ENCODE assay signal across 30 cellular contexts in the genomic region with DNA sequence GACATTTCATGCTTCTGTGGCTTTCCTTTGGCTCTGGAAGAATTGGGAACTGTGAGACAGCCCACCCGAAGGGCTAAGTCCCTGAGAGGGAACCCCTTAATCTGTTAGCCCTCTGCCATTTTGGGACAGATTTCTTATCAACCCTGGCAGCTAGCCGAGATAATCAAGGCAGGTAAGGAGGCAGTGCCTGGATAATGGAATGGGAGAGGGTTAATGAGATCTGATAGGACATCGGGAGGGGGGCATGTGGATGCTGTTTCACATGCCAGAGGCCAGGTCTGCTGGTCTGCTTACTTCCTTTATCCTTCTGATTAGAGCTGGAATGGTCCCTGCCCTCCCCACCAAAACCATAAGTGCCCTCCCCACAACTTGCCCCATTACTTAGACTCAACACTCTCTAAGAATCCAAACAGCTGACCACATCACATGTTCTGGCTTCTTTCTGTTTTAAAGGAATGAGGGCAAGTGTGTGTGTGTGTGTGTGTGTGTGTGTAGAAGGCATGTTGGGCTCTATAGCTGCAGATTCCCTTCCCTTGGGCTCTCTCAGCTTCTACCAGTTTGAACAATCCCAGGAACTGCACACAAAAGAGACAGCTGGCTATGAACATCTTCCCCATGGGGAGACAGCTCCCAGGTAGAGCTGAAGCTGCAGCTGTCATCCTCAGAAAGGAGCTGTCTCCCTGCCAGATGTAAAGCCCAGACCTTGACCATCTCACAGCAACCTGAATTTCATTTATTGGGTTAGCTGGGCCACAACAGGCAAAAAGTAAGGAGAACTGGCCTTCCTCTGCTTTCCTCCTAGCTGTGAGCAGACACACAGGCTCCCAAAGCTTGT.
DNase-seq lines count a peak whose midpoint lies in the region; ATAC-seq, FAIRE-seq and TF ChIP-seq lines count a peak whose summit lies in the region.
"Had no signal": no experiment of that assay in that cellular context is flagged by ENCODE, and none has a peak within 500 bp of the region (broad histone marks: within the 10 kb centered on the region; RNA-seq: fewer than 3 reads in every experiment).

No MANE protein-coding gene starts in this region.

- no peaks in the 10 kb centered on the region for H3K36me3 Mint-ChIP-seq in MCF 10A (ENCODE audit: insufficient read depth, unreplicated experiment)

- H3K4me1 ChIP-seq in breast epithelium = peaks cover 0 to 9% of the 10 kb centered on the region in 2 donors
- no peaks in the 10 kb centered on the region for H3K4me1 ChIP-seq in mesendoderm (ENCODE audit: control insufficient read depth, low read depth, low read length)
- H3K4me1 ChIP-seq: HAP-1 had no signal

- H2AK5ac ChIP-seq in mesendoderm (ENCODE audit: low read length) = no peak overlapping the region

- intact Hi-C loops in breast epithelium (cut with DNase I; ENCODE audit: low total_unique reads) = no loop called here
- intact Hi-C loops in MCF 10A (cut with micrococcal nuclease) = no loop called here

- no peak overlapping the region for H2BK15ac ChIP-seq in mesendoderm (replicated peaks; ENCODE audit: low read depth)

- no peak overlapping the region for H4K5ac ChIP-seq in mesendoderm (ENCODE audit: low read length)

- H3K56ac ChIP-seq in mesendoderm (ENCODE audit: low read length) = peak overlapping the region; percentile 9

- TF ChIP-seq CTCF in breast epithelium (IDR thresholded peaks at IDR 0.05) (no peak), MCF 10A (IDR thresholded peaks at IDR 0.05; ENCODE audit: unreplicated experiment) (no peak), choroid plexus epithelial cell (conservative IDR thresholded peaks at IDR 0.05; ENCODE audit: low read depth, low read length) (no peak)

- no peaks in the 10 kb centered on the region for H3K79me2 ChIP-seq in mesendoderm (ENCODE audit: control insufficient read depth, insufficient read depth, low read length)

- no peak overlapping the region for H3K27ac Mint-ChIP-seq in MCF 10A (ENCODE audit: low read depth, unreplicated experiment)
- H3K27ac Mint-ChIP-seq: activated CD4-positive, alpha-beta memory T cell treated with anti-CD3 and anti-CD28 coated beads, Interleukin-2, amount 10 ng/mL, durations not matched to agents 7 days and 5 days; stimulated activated naive CD8-positive, alpha-beta T cell treated with anti-CD3 and anti-CD28 coated beads, Interleukin-15, amount 100 ng/mL, for 72 hours had no signal

- H2BK120ac ChIP-seq in mesendoderm (ENCODE audit: low read depth, low read length) = no peak overlapping the region

- H3K4me3 ChIP-seq in breast epithelium (no peak overlapping the region), choroid plexus epithelial cell (ENCODE audit: low read depth, low read length) (no peak overlapping the region), mesendoderm (ENCODE audit: low read length) (no peak overlapping the region)
- H3K4me3 ChIP-seq: BLaER1 treated with 17β-estradiol and CSF1 and Interleukin-3, amounts not matched to agents 10 nM and 100 nM; gastrocnemius medialis; HAP-1; lower lobe of right lung; transverse colon had no signal

- H3K27ac ChIP-seq in breast epithelium (peak overlapping the region; percentile 92 to 98), mesendoderm (ENCODE audit: low read depth, low read length) (no peak overlapping the region)
- H3K27ac ChIP-seq: gastrocnemius medialis, lower lobe of right lung, neutrophil, RWPE1, transverse colon had no signal

- H3K9me3 Mint-ChIP-seq in MCF 10A (ENCODE audit: unreplicated experiment) = no peaks in the 10 kb centered on the region
- H3K9me3 Mint-ChIP-seq: activated CD4-positive, alpha-beta memory T cell treated with anti-CD3 and anti-CD28 coated beads, Interleukin-2, amount 10 ng/mL, durations not matched to agents 7 days and 5 days; stimulated activated naive CD8-positive, alpha-beta T cell treated with anti-CD3 and anti-CD28 coated beads, Interleukin-15, amount 100 ng/mL, for 72 hours had no signal

- no peak overlapping the region for H3K18ac ChIP-seq in mesendoderm (ENCODE audit: low read length)

- CTCF ChIA-PET in MCF 10A (lab: Yijun Ruan, JAX) = interaction anchor here (0.6 kb wide), 1 partner anchor 950 kb away, joined by 3 read pairs; no protein-coding TSS in a partner anchor

- no peak overlapping the region for H4K8ac ChIP-seq in mesendoderm (ENCODE audit: low read depth, low read length)

- H2BK5ac ChIP-seq in mesendoderm (ENCODE audit: low read length) = no peak overlapping the region

- H3K79me1 ChIP-seq in mesendoderm (ENCODE audit: low read length) = no peaks in the 10 kb centered on the region

- WGBS in mesendoderm (ENCODE audit: extremely low coverage, insufficient coverage, low lambda C conversion rate) = no CpG with 5 or more reads among the region's 3 CpGs

- peaks cover 29% of the 10 kb centered on the region for H3K4me1 Mint-ChIP-seq in MCF 10A (ENCODE audit: insufficient read depth, unreplicated experiment)

- no peaks in the 10 kb centered on the region for H3K27me3 Mint-ChIP-seq in MCF 10A (ENCODE audit: insufficient read depth, unreplicated experiment)

- no peak overlapping the region for H3K4me3 Mint-ChIP-seq in MCF 10A (ENCODE audit: unreplicated experiment)
- H3K4me3 Mint-ChIP-seq: activated CD4-positive, alpha-beta memory T cell treated with anti-CD3 and anti-CD28 coated beads, Interleukin-2, amount 10 ng/mL, durations not matched to agents 7 days and 5 days; stimulated activated naive CD8-positive, alpha-beta T cell treated with anti-CD3 and anti-CD28 coated beads, Interleukin-15, amount 100 ng/mL, for 72 hours had no signal

- no peak overlapping the region for H3K9ac ChIP-seq in mesendoderm (ENCODE audit: low read length)
- H3K9ac ChIP-seq: BLaER1 treated with 17β-estradiol and CSF1 and Interleukin-3, amounts not matched to agents 10 nM and 100 nM had no signal

- no peak for TF ChIP-seq POLR2A in breast epithelium (IDR thresholded peaks at IDR 0.05)

- ATAC-seq in HG03342 (IDR thresholded peaks at IDR 0.05; ENCODE audit: unreplicated experiment) = no peak
- ATAC-seq in HG02884 (IDR thresholded peaks at IDR 0.05; ENCODE audit: unreplicated experiment) = no peak
- ATAC-seq: activated CD4-positive, CD25-positive, alpha-beta regulatory T cell treated with anti-CD3 and anti-CD28 coated beads, Interleukin-2, amount 50 U/mL, for 24 hours; gastrocnemius medialis; lower lobe of right lung; right cardiac atrium; stimulated activated naive CD8-positive, alpha-beta T cell treated with anti-CD3 and anti-CD28 coated beads, Interleukin-15, amount 100 ng/mL, for 72 hours had no signal

- POLR2A ChIA-PET in MCF 10A (lab: Yijun Ruan, JAX) = interaction anchor here (1.0 to 1.1 kb wide), 2 partner anchors 12 to 26 kb away, joined by 3 read pairs; no protein-coding TSS in a partner anchor

- no peaks in the 10 kb centered on the region for H3K9me3 ChIP-seq in breast epithelium
- H3K9me3 ChIP-seq: BLaER1 treated with 17β-estradiol and CSF1 and Interleukin-3, amounts not matched to agents 10 nM and 100 nM; gastrocnemius medialis; HAP-1; lower lobe of right lung; neutrophil; transverse colon had no signal

- no peaks in the 10 kb centered on the region for H3K36me3 ChIP-seq in breast epithelium
- H3K36me3 ChIP-seq in mesendoderm (ENCODE audit: control insufficient read depth, insufficient read depth, low read length) = no peaks in the 10 kb centered on the region
- H3K36me3 ChIP-seq: BLaER1 treated with 17β-estradiol and CSF1 and Interleukin-3, amounts not matched to agents 10 nM and 100 nM; gastrocnemius medialis; HAP-1; lower lobe of right lung; neutrophil; transverse colon had no signal

- DNase-seq in breast epithelium (ENCODE audit: low spot score in 2 of 2) (no peak), MCF 10A (ENCODE audit: unreplicated experiment) (no peak), choroid plexus epithelial cell (ENCODE audit: low read depth) (peak; percentile 56), mesendoderm (peak; percentile 83), HTR-8/SVneo (ENCODE audit: insufficient read length, low spot score) (no peak), activated gamma-delta T cell treated with Interleukin-2 at 50 U/mL for 16 hours (no peak)
- DNase-seq: activated CD4-positive, alpha-beta memory T cell treated with anti-CD3 and anti-CD28 coated beads, Interleukin-2, amount 10 ng/mL, durations not matched to agents 7 days and 5 days; activated naive CD4-positive, alpha-beta T cell; activated T-cell treated with anti-CD3 and anti-CD28 coated beads for 4 hours; amniotic stem cell; central memory CD4-positive, alpha-beta T cell; erythroblast; gastrocnemius medialis; kidney; lower lobe of right lung; MM.1S; NCI-H1417 treated with DMSO at 0.1 percent for 48 hours; NCI-H2107; NCI-H524 treated with DMSO at 0.1 percent for 48 hours; right cardiac atrium; stimulated activated naive CD8-positive, alpha-beta T cell treated with anti-CD3 and anti-CD28 coated beads, Interleukin-15, amount 100 ng/mL, for 72 hours; transverse colon had no signal

- H3K4ac ChIP-seq in mesendoderm (ENCODE audit: low read depth, low read length) = peak overlapping the region; percentile 60

- BruUV-seq in MCF 10A (replicated peaks; lab: Mats Ljungman, UMichigan) = no TSS peak

- no peak overlapping the region for H3K23ac ChIP-seq in mesendoderm (ENCODE audit: low read length)

- H3K4me2 ChIP-seq in mesendoderm (ENCODE audit: low read length) = no peak overlapping the region

- H3K27me3 ChIP-seq in breast epithelium (no peaks in the 10 kb centered on the region), mesendoderm (ENCODE audit: insufficient read depth, low read length, poor library complexity) (no peaks in the 10 kb centered on the region)
- H3K27me3 ChIP-seq: BLaER1 treated with 17β-estradiol and CSF1 and Interleukin-3, amounts not matched to agents 10 nM and 100 nM; gastrocnemius medialis; neutrophil; transverse colon had no signal

- no peak for FAIRE-seq in HTR-8/SVneo (lab: Jason Lieb, UNC)
- FAIRE-seq: GM18507, kidney had no signal

Comparison
In these comparisons a context has a peak if more than half of its experiments do, and no peak if none do; other contexts are left out.
1. DNase-seq: peak in choroid plexus epithelial cell (single experiment) and mesendoderm (single experiment); none in breast epithelium (0 of 2), MCF 10A (single experiment), HTR-8/SVneo (single experiment) and activated gamma-delta T cell treated with Interleukin-2 at 50 U/mL for 16 hours (single experiment).